Comparison of ENCODE assay signal across 19 cellular contexts in genomic region chr5:168286386-168286785, GRCh38. TPM values are rescaled to one million over a fixed set of nuclear protein-coding genes. Genes with fewer than 3 reads are reported as not detected.
DNase-seq lines count a peak whose midpoint lies in the region; ATAC-seq, FAIRE-seq and TF ChIP-seq lines count a peak whose summit lies in the region.
"Had no signal": no experiment of that assay in that cellular context is flagged by ENCODE, and none has a peak within 500 bp of the region (broad histone marks: within the 10 kb centered on the region; RNA-seq: fewer than 3 reads in every experiment).

No MANE protein-coding gene starts in this region.

- peaks cover 2% of the 10 kb centered on the region for H3K9me3 Mint-ChIP-seq in Calu3 (ENCODE audit: low read depth, unreplicated experiment)

- no peaks in the 10 kb centered on the region for H3K36me3 ChIP-seq in smooth muscle cell (ENCODE audit: low read depth)
- H3K36me3 ChIP-seq: ascending aorta, left ventricle myocardium inferior, tibial artery had no signal

- H2AFZ ChIP-seq in smooth muscle cell (ENCODE audit: low read depth) = no peak overlapping the region

- H3K4me3 Mint-ChIP-seq in Calu3 (ENCODE audit: low read depth, unreplicated experiment) = no peak overlapping the region

- peaks cover 6% of the 10 kb centered on the region for H3K9me3 ChIP-seq in smooth muscle cell (replicated peaks; ENCODE audit: low read depth)
- H3K9me3 ChIP-seq: SK-N-SH had no signal

- no peak overlapping the region for H3K9ac ChIP-seq in smooth muscle cell (ENCODE audit: low read depth)
- H3K9ac ChIP-seq: SK-N-SH had no signal

- 41% methylated on average over 6 of the region's 6 CpGs for WGBS in smooth muscle cell (ENCODE audit: low lambda C conversion rate)

- BruUV-seq in Calu3 (replicated peaks; lab: Mats Ljungman, UMichigan) = no TSS peak

- peaks cover 4% of the 10 kb centered on the region for H3K4me1 ChIP-seq in smooth muscle cell (ENCODE audit: low read depth)
- H3K4me1 ChIP-seq: ascending aorta had no signal

- H3K27ac ChIP-seq in smooth muscle cell (ENCODE audit: low read depth) = no peak overlapping the region
- H3K27ac ChIP-seq: ascending aorta, left ventricle myocardium inferior, tibial artery had no signal

- no peak overlapping the region for H3K27ac Mint-ChIP-seq in Calu3 (ENCODE audit: unreplicated experiment)

- peak; percentile 71 for FAIRE-seq in G401.6 (lab: Jason Lieb, UNC)

- TF ChIP-seq CTCF in Calu3 (IDR thresholded peaks at IDR 0.05; ENCODE audit: unreplicated experiment) = no peak
- no peak for TF ChIP-seq CTCF in smooth muscle cell (IDR thresholded peaks at IDR 0.05; ENCODE audit: borderline replicate concordance, insufficient read depth, poor library complexity, severe bottlenecking)

- no peak overlapping the region for H3K4me2 ChIP-seq in smooth muscle cell
- H3K4me2 ChIP-seq: SK-N-SH had no signal

- CTCF ChIA-PET in Calu3 (lab: Charles Lee) = interaction anchor here (0.7 kb wide), 1 partner anchor 122 kb away, joined by 4 read pairs; no protein-coding TSS in a partner anchor

- peaks cover 6% of the 10 kb centered on the region for H3F3A ChIP-seq in smooth muscle cell (ENCODE audit: low read depth)

- H3K4me3 ChIP-seq in smooth muscle cell = no peak overlapping the region
- H3K4me3 ChIP-seq: ascending aorta, left ventricle myocardium inferior, tibial artery had no signal

- peak; percentile 48 for ATAC-seq in GM19395 (IDR thresholded peaks at IDR 0.05; ENCODE audit: unreplicated experiment)
- ATAC-seq: right cardiac atrium had no signal

- H3K27me3 Mint-ChIP-seq in Calu3 (ENCODE audit: unreplicated experiment) = no peaks in the 10 kb centered on the region

- H3K27me3 ChIP-seq in smooth muscle cell (ENCODE audit: low read depth) = no peaks in the 10 kb centered on the region
- H3K27me3 ChIP-seq: ascending aorta had no signal

- peaks cover 32% of the 10 kb centered on the region for H3K36me3 Mint-ChIP-seq in Calu3 (ENCODE audit: insufficient read depth, unreplicated experiment)

- no peaks in the 10 kb centered on the region for H3K79me2 ChIP-seq in smooth muscle cell (ENCODE audit: low read depth)

- intact Hi-C loops in Calu3 (cut with micrococcal nuclease; ENCODE audit: unreplicated experiment) = no loop called here

- no peaks in the 10 kb centered on the region for H4K20me1 ChIP-seq in smooth muscle cell (ENCODE audit: low read depth)

- peaks cover 61% of the 10 kb centered on the region for H3K4me1 Mint-ChIP-seq in Calu3 (ENCODE audit: low read depth, unreplicated experiment)

- DNase-seq in NCI-H187 (lab: John Stamatoyannopoulos, UW) (peak; percentile 28 to 82), iPS-NIHi7 (ENCODE audit: extremely low spot score) (peak; percentile 70), Calu3 (no peak), smooth muscle cell (lab: John Stamatoyannopoulos, UW; ENCODE audit: unreplicated experiment) (no peak), GM19240 (ENCODE audit: insufficient read length, low spot score) (no peak)
- DNase-seq: activated effector memory CD4-positive, alpha-beta T cell treated with Interleukin-2 at 50 U/mL for 16 hours; C1 segment of cervical spinal cord; dermis blood vessel endothelial cell; EL; HCEC 1CT; left ventricle myocardium inferior; NCI-H2081 treated with DMSO at 0.1 percent for 48 hours; right cardiac atrium; SK-N-SH; stimulated activated CD8-positive, alpha-beta memory T cell treated with anti-CD3 and anti-CD28 coated beads, Interleukin-4, amount 100 ng/mL, for 48 hours; tibial artery had no signal

RNA-seq across cellular contexts. Expression of gene WWC1, which starts 5.1 kb away (rescaled TPM):
- 190 TPM in 2 replicates for total RNA-seq in Calu3 (2022)
- 3.7 and 4.5 TPM in 2 replicates for total RNA-seq in smooth muscle cell
- polyA plus RNA-seq in smooth muscle cell = 6.3 and 7.5 TPM in 2 replicates
- total RNA-seq: ascending aorta had no signal

Comparison
In these comparisons a context has a peak if more than half of its experiments do, and no peak if none do; other contexts are left out.
1. DNase-seq: peak in NCI-H187 (2 of 2) and iPS-NIHi7 (single experiment); none in Calu3 (single experiment), smooth muscle cell (single experiment) and GM19240 (single experiment).
2. RNA of gene WWC1, which starts 5.1 kb away (total RNA-seq): 190 TPM in Calu3; 3.7 to 4.5 TPM in smooth muscle cell; every median in the first group is over 10 times any median in the second.